Comparison of ENCODE assay signal across 1 cellular context in genomic region chr19:49838816-49839588, GRCh38.
TF ChIP-seq lines count a peak whose summit lies in the region.

No MANE protein-coding gene starts in this region.

TF ChIP-seq in HepG2, 621 proteins besides CTCF, POLR2A, EP300 and RAD21:
- TF ChIP-seq RCOR2 (CRISPR knock-in tag; IDR thresholded peaks at IDR 0.05) (no peak), MTERF4 (CRISPR knock-in tag; IDR thresholded peaks at IDR 0.05) (no peak), ZNF678 (CRISPR knock-in tag; IDR thresholded peaks at IDR 0.05) (no peak), MIER2 (CRISPR knock-in tag; IDR thresholded peaks at IDR 0.05) (no peak), POGK (CRISPR knock-in tag; conservative IDR thresholded peaks at IDR 0.05) (no peak), ZC3H4 (CRISPR knock-in tag; IDR thresholded peaks at IDR 0.05; ENCODE audit: borderline replicate concordance) (no peak), KAT7 (CRISPR knock-in tag; IDR thresholded peaks at IDR 0.05; ENCODE audit: borderline replicate concordance) (no peak), CCDC6 (CRISPR knock-in tag; IDR thresholded peaks at IDR 0.05) (no peak), DMAP1 (CRISPR knock-in tag; IDR thresholded peaks at IDR 0.05) (no peak), ZNF441 (CRISPR knock-in tag; IDR thresholded peaks at IDR 0.05; ENCODE audit: borderline replicate concordance) (no peak), NR2F1 (CRISPR knock-in tag; IDR thresholded peaks at IDR 0.05) (no peak), SMC3 (IDR thresholded peaks at IDR 0.05; ENCODE audit: low read length) (no peak), ZMYM3 (CRISPR knock-in tag; IDR thresholded peaks at IDR 0.05) (no peak), SNAI1 (CRISPR knock-in tag; IDR thresholded peaks at IDR 0.05; ENCODE audit: borderline replicate concordance) (no peak), WIZ (CRISPR knock-in tag; IDR thresholded peaks at IDR 0.05) (no peak), ZKSCAN8 (CRISPR knock-in tag; IDR thresholded peaks at IDR 0.05; ENCODE audit: borderline replicate concordance) (no peak), PHF20 (CRISPR knock-in tag; IDR thresholded peaks at IDR 0.05) (no peak), ZNF274 (CRISPR knock-in tag; IDR thresholded peaks at IDR 0.05) (no peak)
TF ChIP-seq in HepG2: peak in this region for 0.
